Comparison of ENCODE assay signal across 25 cellular contexts in the genomic region with DNA sequence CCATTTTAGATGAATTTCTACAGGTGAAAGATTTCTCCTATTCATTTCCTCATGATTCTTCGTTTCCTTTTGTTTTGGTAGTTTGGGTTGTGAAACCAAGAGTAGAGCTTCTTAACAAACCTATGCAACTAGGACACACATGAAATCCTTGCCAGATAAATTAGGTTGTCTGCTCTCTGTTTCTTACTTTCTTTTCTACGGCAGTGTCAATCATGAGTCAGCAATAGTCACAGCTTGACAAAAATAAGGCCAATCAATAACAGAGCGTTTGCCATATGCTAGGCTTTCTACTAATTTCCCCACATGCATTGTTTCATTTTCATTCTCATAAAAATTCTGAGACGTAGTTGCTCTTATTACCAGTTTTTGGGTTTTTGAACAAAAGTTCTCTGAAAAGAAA. TPM values are rescaled to one million over a fixed set of nuclear protein-coding genes. Genes with fewer than 3 reads are reported as not detected.
A peak's percentile ranks its signal among the peaks of the same experiment; 100 is the strongest.
DNase-seq lines count a peak whose midpoint lies in the region; ATAC-seq and TF ChIP-seq lines count a peak whose summit lies in the region.
"Had no signal": no experiment of that assay in that cellular context is flagged by ENCODE, and none has a peak within 500 bp of the region (broad histone marks: within the 10 kb centered on the region; RNA-seq: fewer than 3 reads in every experiment).

No MANE protein-coding gene starts in this region.

- H3K4me3 Mint-ChIP-seq in activated T-helper 17 cell treated with anti-CD3 and anti-CD28 coated beads, Interleukin-2, amount 50 U/mL, for 72 hours = peak overlapping the region; percentile 50
- no peak overlapping the region for H3K4me3 Mint-ChIP-seq in naive thymus-derived CD4-positive, alpha-beta T cell
- H3K4me3 Mint-ChIP-seq in stimulated activated effector memory CD8-positive, alpha-beta T cell treated with anti-CD3 and anti-CD28 coated beads, Interleukin-12 subunit alpha, Interleukin-12 subunit beta, amount 100 ng/mL, for 72 hours = no peak overlapping the region
- H3K4me3 Mint-ChIP-seq: activated CD8-positive, alpha-beta T cell treated with anti-CD3 and anti-CD28 coated beads for 36 hours; CD4-positive, alpha-beta T cell had no signal

- H4K20me1 ChIP-seq in osteoblast (ENCODE audit: insufficient read depth, low read length) = no peaks in the 10 kb centered on the region

- H3K36me3 Mint-ChIP-seq in activated T-helper 17 cell treated with anti-CD3 and anti-CD28 coated beads, Interleukin-2, amount 50 U/mL, for 72 hours (ENCODE audit: low read depth) = no peaks in the 10 kb centered on the region
- H3K36me3 Mint-ChIP-seq in naive thymus-derived CD4-positive, alpha-beta T cell = no peaks in the 10 kb centered on the region
- H3K36me3 Mint-ChIP-seq in stimulated activated effector memory CD8-positive, alpha-beta T cell treated with anti-CD3 and anti-CD28 coated beads, Interleukin-12 subunit alpha, Interleukin-12 subunit beta, amount 100 ng/mL, for 72 hours = no peaks in the 10 kb centered on the region

- peaks cover 4% of the 10 kb centered on the region for H3K9me3 Mint-ChIP-seq in activated T-helper 17 cell treated with anti-CD3 and anti-CD28 coated beads, Interleukin-2, amount 50 U/mL, for 72 hours
- no peaks in the 10 kb centered on the region for H3K9me3 Mint-ChIP-seq in naive thymus-derived CD4-positive, alpha-beta T cell
- no peaks in the 10 kb centered on the region for H3K9me3 Mint-ChIP-seq in stimulated activated effector memory CD8-positive, alpha-beta T cell treated with anti-CD3 and anti-CD28 coated beads, Interleukin-12 subunit alpha, Interleukin-12 subunit beta, amount 100 ng/mL, for 72 hours
- H3K9me3 Mint-ChIP-seq: activated CD8-positive, alpha-beta T cell treated with anti-CD3 and anti-CD28 coated beads for 36 hours; CD4-positive, alpha-beta T cell had no signal

- no peak overlapping the region for H3K4me3 ChIP-seq in osteoblast (ENCODE audit: insufficient read depth, low read length)
- no peak overlapping the region for H3K4me3 ChIP-seq in naive thymus-derived CD4-positive, alpha-beta T cell (ENCODE audit: low read length)
- H3K4me3 ChIP-seq: heart left ventricle, Peyer's patch, SJCRH30, upper lobe of right lung had no signal

- H3K4me2 ChIP-seq in osteoblast (ENCODE audit: insufficient read depth, low read length) = no peak overlapping the region

- peak overlapping the region; percentile 3 for H2AFZ ChIP-seq in osteoblast (ENCODE audit: low read length)

- H3K27me3 ChIP-seq in osteoblast (ENCODE audit: insufficient read depth, low read length) = peaks cover 5% of the 10 kb centered on the region
- H3K27me3 ChIP-seq in naive thymus-derived CD4-positive, alpha-beta T cell (ENCODE audit: control insufficient read depth in 2 of 2, insufficient read depth in 2 of 2, low read length in 2 of 2) = no peaks in the 10 kb centered on the region
- H3K27me3 ChIP-seq: heart left ventricle, Peyer's patch, upper lobe of right lung had no signal

- no peaks in the 10 kb centered on the region for H3K79me2 ChIP-seq in osteoblast (ENCODE audit: insufficient read depth, low read length)

- TF ChIP-seq CTCF in osteoblast (IDR thresholded peaks at IDR 0.05; ENCODE audit: extremely low read depth, low read depth, low read length) = no peak

- POLR2A ChIA-PET in naive thymus-derived CD4-positive, alpha-beta T cell (lab: Charles Lee) = no interaction called here

- no peak overlapping the region for H3K27ac Mint-ChIP-seq in activated T-helper 17 cell treated with anti-CD3 and anti-CD28 coated beads, Interleukin-2, amount 50 U/mL, for 72 hours
- no peak overlapping the region for H3K27ac Mint-ChIP-seq in naive thymus-derived CD4-positive, alpha-beta T cell
- no peak overlapping the region for H3K27ac Mint-ChIP-seq in stimulated activated effector memory CD8-positive, alpha-beta T cell treated with anti-CD3 and anti-CD28 coated beads, Interleukin-12 subunit alpha, Interleukin-12 subunit beta, amount 100 ng/mL, for 72 hours
- H3K27ac Mint-ChIP-seq: activated CD8-positive, alpha-beta T cell treated with anti-CD3 and anti-CD28 coated beads for 36 hours; CD4-positive, alpha-beta T cell had no signal

- no peaks in the 10 kb centered on the region for H3K4me1 ChIP-seq in osteoblast (ENCODE audit: insufficient read depth, low read length)
- H3K4me1 ChIP-seq in naive thymus-derived CD4-positive, alpha-beta T cell (ENCODE audit: control insufficient read depth in 2 of 2, insufficient read depth in 2 of 2, low read length in 2 of 2) = no peaks in the 10 kb centered on the region
- H3K4me1 ChIP-seq: heart left ventricle, Peyer's patch, SJCRH30, upper lobe of right lung had no signal

- peaks cover 3% of the 10 kb centered on the region for H3K27me3 Mint-ChIP-seq in activated T-helper 17 cell treated with anti-CD3 and anti-CD28 coated beads, Interleukin-2, amount 50 U/mL, for 72 hours
- H3K27me3 Mint-ChIP-seq in naive thymus-derived CD4-positive, alpha-beta T cell = peaks cover 5 to 15% (median 7%) of the 10 kb centered on the region in 5 donors

- DNase-seq in osteoblast (ENCODE audit: insufficient read length, low spot score, missing footprints) (no peak), cerebellar nuclear complex (lab: John Stamatoyannopoulos, UW) (no peak)
- DNase-seq in naive thymus-derived CD4-positive, alpha-beta T cell = no peak
- no peak for DNase-seq in stimulated activated effector memory CD8-positive, alpha-beta T cell treated with anti-CD3 and anti-CD28 coated beads, Interleukin-12 subunit alpha, Interleukin-12 subunit beta, amount 100 ng/mL, for 72 hours (ENCODE audit: low spot score in 2 of 2)
- DNase-seq: activated CD4-positive, alpha-beta T cell treated with anti-CD3 and anti-CD28 coated beads for 1 hour; activated effector memory CD4-positive, alpha-beta T cell treated with anti-CD3 and anti-CD28 coated beads, Interleukin-2, amount 50 U/mL, for 16 hours; CD4-positive, alpha-beta T cell; EL; HCEC 1CT; heart left ventricle; kidney glomerular epithelial cell; mesenchymal stem cell; NCI-H1092; NCI-H2081 treated with DMSO at 0.1 percent for 48 hours; Peyer's patch; T-helper 1 cell; upper lobe of right lung had no signal

- H3K4me1 Mint-ChIP-seq in activated T-helper 17 cell treated with anti-CD3 and anti-CD28 coated beads, Interleukin-2, amount 50 U/mL, for 72 hours = peaks cover 6% of the 10 kb centered on the region
- H3K4me1 Mint-ChIP-seq in naive thymus-derived CD4-positive, alpha-beta T cell = peaks cover 0 to 7% (median 0%) of the 10 kb centered on the region in 7 donors
- H3K4me1 Mint-ChIP-seq in stimulated activated effector memory CD8-positive, alpha-beta T cell treated with anti-CD3 and anti-CD28 coated beads, Interleukin-12 subunit alpha, Interleukin-12 subunit beta, amount 100 ng/mL, for 72 hours = no peaks in the 10 kb centered on the region

- H3K36me3 ChIP-seq in osteoblast (ENCODE audit: insufficient read depth, low read length) = no peaks in the 10 kb centered on the region
- no peaks in the 10 kb centered on the region for H3K36me3 ChIP-seq in naive thymus-derived CD4-positive, alpha-beta T cell (ENCODE audit: control insufficient read depth in 2 of 3, insufficient read depth in 3 of 3, low read length in 3 of 3)
- H3K36me3 ChIP-seq: heart left ventricle, Peyer's patch, SJCRH30, upper lobe of right lung had no signal

- intact Hi-C loops in naive thymus-derived CD4-positive, alpha-beta T cell (cut with micrococcal nuclease) = no loop called here

- CTCF ChIA-PET in naive thymus-derived CD4-positive, alpha-beta T cell (lab: Charles Lee) = no interaction called here

- H3K27ac ChIP-seq in osteoblast (ENCODE audit: low read depth, low read length) = no peak overlapping the region
- no peak overlapping the region for H3K27ac ChIP-seq in naive thymus-derived CD4-positive, alpha-beta T cell (ENCODE audit: low read depth, low read length)
- H3K27ac ChIP-seq: heart left ventricle, Peyer's patch, SJCRH30, upper lobe of right lung had no signal

- H3K9me3 ChIP-seq in osteoblast (ENCODE audit: low read depth, low read length) = no peaks in the 10 kb centered on the region
- no peaks in the 10 kb centered on the region for H3K9me3 ChIP-seq in naive thymus-derived CD4-positive, alpha-beta T cell (ENCODE audit: control insufficient read depth in 2 of 3, low read length in 3 of 3)
- H3K9me3 ChIP-seq: heart left ventricle, Peyer's patch, SJCRH30, upper lobe of right lung had no signal

- ATAC-seq in GM19025 (IDR thresholded peaks at IDR 0.05; ENCODE audit: low read depth, unreplicated experiment) (peak; percentile 75), HG03354 (IDR thresholded peaks at IDR 0.05; ENCODE audit: poor library complexity, severe bottlenecking, unreplicated experiment) (peak; percentile 75), HG03457 (IDR thresholded peaks at IDR 0.05; ENCODE audit: unreplicated experiment) (no peak)
- peak; percentile 45 for ATAC-seq in activated T-helper 17 cell treated with anti-CD3 and anti-CD28 coated beads, Interleukin-2, amount 50 U/mL, for 72 hours (replicated peaks)
- no peak for ATAC-seq in naive thymus-derived CD4-positive, alpha-beta T cell
- ATAC-seq in stimulated activated effector memory CD8-positive, alpha-beta T cell treated with anti-CD3 and anti-CD28 coated beads, Interleukin-12 subunit alpha, Interleukin-12 subunit beta, amount 100 ng/mL, for 72 hours = no peak
- ATAC-seq: heart left ventricle, upper lobe of right lung had no signal

RNA-seq across cellular contexts. Expression of a gene that starts 20.3 kb away (rescaled TPM):
- not detected for total RNA-seq in activated T-helper 17 cell treated with anti-CD3 and anti-CD28 coated beads, Interleukin-2, amount 50 U/mL, for 72 hours
- not detected in 2 replicates for total RNA-seq in osteoblast
- not detected for total RNA-seq in naive thymus-derived CD4-positive, alpha-beta T cell
- not detected for polyA plus RNA-seq in naive thymus-derived CD4-positive, alpha-beta T cell
- total RNA-seq: activated CD8-positive, alpha-beta T cell treated with anti-CD3 and anti-CD28 coated beads for 36 hours; CD4-positive, alpha-beta T cell; cerebellum; heart left ventricle; osteocyte; Peyer's patch; SJCRH30; upper lobe of right lung had no signal
- polyA plus RNA-seq: heart left ventricle had no signal

RNA-seq across cellular contexts. Expression of a gene that starts 23.4 kb away (rescaled TPM):
- total RNA-seq in activated T-helper 17 cell treated with anti-CD3 and anti-CD28 coated beads, Interleukin-2, amount 50 U/mL, for 72 hours = 10 to 100 TPM; 12.7 to 29.7 TPM
- total RNA-seq in osteoblast = 11.9 and 12.7 TPM in 2 replicates
- total RNA-seq in naive thymus-derived CD4-positive, alpha-beta T cell = 10 to 100 TPM; 11.8 to 27.7 (median 23.1) TPM
- polyA plus RNA-seq in naive thymus-derived CD4-positive, alpha-beta T cell = 10 to 100 TPM; 48.8 to 50.5 TPM

RNA-seq across cellular contexts. Expression of a gene that starts 41.8 kb away (rescaled TPM):
- 100 to 1,000 TPM in 1 of 2 donors, 10 to 100 TPM in 1; 58.8 to 109 TPM for total RNA-seq in activated T-helper 17 cell treated with anti-CD3 and anti-CD28 coated beads, Interleukin-2, amount 50 U/mL, for 72 hours
- total RNA-seq in osteoblast = 128 and 137 TPM in 2 replicates
- 100 to 1,000 TPM in 1 of 5 experiments, 10 to 100 TPM in 4; 25.2 to 142 (median 54.9) TPM for total RNA-seq in naive thymus-derived CD4-positive, alpha-beta T cell
- 10 to 100 TPM; 41.8 to 49.6 TPM for polyA plus RNA-seq in naive thymus-derived CD4-positive, alpha-beta T cell

Comparison
In these comparisons a context has a peak if more than half of its experiments do, and no peak if none do; other contexts are left out.
1. ATAC-seq: peak in GM19025 (single experiment), HG03354 (single experiment) and activated T-helper 17 cell treated with anti-CD3 and anti-CD28 coated beads, Interleukin-2, amount 50 U/mL, for 72 hours (single experiment); none in HG03457 (single experiment), naive thymus-derived CD4-positive, alpha-beta T cell (single experiment) and stimulated activated effector memory CD8-positive, alpha-beta T cell treated with anti-CD3 and anti-CD28 coated beads, Interleukin-12 subunit alpha, Interleukin-12 subunit beta, amount 100 ng/mL, for 72 hours (single experiment).